ENCODE assay signal across 11 cellular contexts in the genomic region with DNA sequence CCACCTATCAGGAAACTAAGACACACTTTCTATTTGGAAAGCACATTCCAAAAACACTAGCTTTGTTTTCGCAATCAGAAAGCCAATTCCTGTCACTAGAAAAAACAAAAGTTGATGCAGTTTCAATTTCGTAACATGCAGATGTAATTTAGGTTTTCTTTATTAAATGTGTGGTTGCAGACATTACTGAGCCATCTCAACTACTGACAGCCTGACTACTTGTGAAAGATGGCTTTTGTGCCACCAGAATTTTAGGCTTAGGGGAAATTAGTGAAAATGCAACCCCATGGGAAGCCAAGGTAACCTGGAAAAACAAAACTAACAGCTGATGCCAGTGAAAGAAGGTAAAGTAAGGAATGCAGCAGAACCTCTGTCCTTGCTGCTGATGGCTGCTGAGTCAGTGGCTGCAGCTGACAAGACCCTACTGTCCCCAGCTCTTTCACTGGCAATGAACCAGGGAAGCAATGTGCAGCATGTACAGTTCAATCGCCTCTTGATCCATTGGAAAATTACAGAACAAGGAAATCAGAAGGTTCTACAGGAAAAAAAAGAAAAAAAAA. TPM values are rescaled to one million over a fixed set of nuclear protein-coding genes. Genes with fewer than 3 reads are reported as not detected.
A peak's percentile ranks its signal among the peaks of the same experiment; 100 is the strongest.
DNase-seq lines count a peak whose midpoint lies in the region; ATAC-seq and TF ChIP-seq lines count a peak whose summit lies in the region.
"Had no signal": no experiment of that assay in that cellular context is flagged by ENCODE, and none has a peak within 500 bp of the region (broad histone marks: within the 10 kb centered on the region; RNA-seq: fewer than 3 reads in every experiment).

No MANE protein-coding gene starts in this region.

- H3K9me3 ChIP-seq in right cardiac atrium (ENCODE audit: control insufficient read depth, low read length) (no peaks in the 10 kb centered on the region), body of pancreas (no peaks in the 10 kb centered on the region)
- H3K9me3 ChIP-seq: suprapubic skin had no signal

- no peaks in the 10 kb centered on the region for H3K27me3 Mint-ChIP-seq in activated T-cell treated with anti-CD3 and anti-CD28 coated beads, Interleukin-2, amount 50 U/mL, for 72 hours (ENCODE audit: low read depth)

- DNase-seq in right cardiac atrium (no peak), left ventricle myocardium superior (no peak), body of pancreas (no peak), GM19238 (ENCODE audit: insufficient read length, low spot score) (no peak), Kasumi-1 (lab: John Stamatoyannopoulos, UW) (no peak)
- no peak for DNase-seq in activated T-cell treated with anti-CD3 and anti-CD28 coated beads, Interleukin-2, amount 50 U/mL, for 72 hours
- DNase-seq: KBM-7, left colon had no signal

- ATAC-seq in right cardiac atrium: no peak
- ATAC-seq in left ventricle myocardium superior: no peak
- peak; percentile 38 for ATAC-seq in body of pancreas
- no peak for ATAC-seq in activated T-cell treated with anti-CD3 and anti-CD28 coated beads, Interleukin-2, amount 50 U/mL, for 72 hours (replicated peaks in 1 of 2)
- no peak for ATAC-seq in activated CD4-positive, CD25-positive, alpha-beta regulatory T cell treated with anti-CD3 and anti-CD28 coated beads, Interleukin-2, amount 50 U/mL, for 24 hours
- ATAC-seq: left colon had no signal

- TF ChIP-seq POLR2A in body of pancreas (IDR thresholded peaks at IDR 0.05): no peak

- H3K27ac ChIP-seq in right cardiac atrium (ENCODE audit: low read length) (peak overlapping the region; percentile 9), body of pancreas (peak overlapping the region in 3 of 4 donors; percentile 39 to 67 (median 56)), layer of hippocampus (ENCODE audit: low read depth, low read length) (peak overlapping the region; percentile 1)
- H3K27ac ChIP-seq: suprapubic skin had no signal

- H3K4me3 Mint-ChIP-seq in activated T-cell treated with anti-CD3 and anti-CD28 coated beads, Interleukin-2, amount 50 U/mL, for 72 hours: no peak overlapping the region

- no peaks in the 10 kb centered on the region for H3K27me3 ChIP-seq in right cardiac atrium (ENCODE audit: control insufficient read depth, insufficient read depth)
- no peaks in the 10 kb centered on the region for H3K27me3 ChIP-seq in body of pancreas
- H3K27me3 ChIP-seq in layer of hippocampus (ENCODE audit: control insufficient read depth, insufficient read depth, low read length): no peaks in the 10 kb centered on the region
- H3K27me3 ChIP-seq: suprapubic skin had no signal

- peaks cover 12% of the 10 kb centered on the region for H3K4me1 Mint-ChIP-seq in activated T-cell treated with anti-CD3 and anti-CD28 coated beads, Interleukin-2, amount 50 U/mL, for 72 hours (ENCODE audit: low read depth)

- no peaks in the 10 kb centered on the region for H3K9me3 Mint-ChIP-seq in activated T-cell treated with anti-CD3 and anti-CD28 coated beads, Interleukin-2, amount 50 U/mL, for 72 hours

- H3K36me3 ChIP-seq in body of pancreas (replicated peaks in 1 of 2; ENCODE audit: insufficient read depth in 1 of 2, low read depth in 2 of 2): no peaks in the 10 kb centered on the region

- H3K4me3 ChIP-seq in right cardiac atrium (ENCODE audit: low read length) (peak overlapping the region; percentile 12), body of pancreas (no peak overlapping the region)
- H3K4me3 ChIP-seq: suprapubic skin had no signal

- WGBS in right cardiac atrium: 57% methylated on average over 3 of the region's 3 CpGs
- WGBS in body of pancreas, 2 donors: 58 to 61% methylated on average over 3 of the region's 3 CpGs

- no peak overlapping the region for H3K27ac Mint-ChIP-seq in activated T-cell treated with anti-CD3 and anti-CD28 coated beads, Interleukin-2, amount 50 U/mL, for 72 hours

- intact Hi-C loops in right cardiac atrium (cut with DNase I): no loop called here
- intact Hi-C loops in left ventricle myocardium superior (cut with micrococcal nuclease): no loop called here
- intact Hi-C loops in body of pancreas (cut with DNase I): no loop called here

- TF ChIP-seq CTCF in body of pancreas (IDR thresholded peaks at IDR 0.05): no peak

- peaks cover 2 to 9% of the 10 kb centered on the region in 2 donors for H3K36me3 Mint-ChIP-seq in activated T-cell treated with anti-CD3 and anti-CD28 coated beads, Interleukin-2, amount 50 U/mL, for 72 hours (ENCODE audit: insufficient read depth in 2 of 2)

- H3K4me1 ChIP-seq in right cardiac atrium (ENCODE audit: control insufficient read depth, insufficient read depth, low read length): no peaks in the 10 kb centered on the region
- H3K4me1 ChIP-seq in body of pancreas: peaks cover 9% of the 10 kb centered on the region

RNA-seq across cellular contexts. Expression of a gene that starts 34.9 kb away (rescaled TPM):
- 10 to 100 TPM; 50.2 to 65.6 (median 58.0) TPM for total RNA-seq in right cardiac atrium
- 52.3 TPM for polyA plus RNA-seq in right cardiac atrium
- 37.2 TPM for total RNA-seq in left ventricle myocardium superior
- total RNA-seq in body of pancreas: 10 to 100 TPM; 12.7 to 19.1 TPM
- total RNA-seq in activated T-cell treated with anti-CD3 and anti-CD28 coated beads, Interleukin-2, amount 50 U/mL, for 72 hours: 10 to 100 TPM; 11.1 to 12.5 TPM

Comparison
In these comparisons a context has a peak if more than half of its experiments do, and no peak if none do; other contexts are left out.
1. H3K27ac ChIP-seq: peak in every context shown above with its lines; median percentile 56 in body of pancreas; 9 in right cardiac atrium; 1 in layer of hippocampus.